ENCODE assay signal across 1 cellular context in the genomic region with DNA sequence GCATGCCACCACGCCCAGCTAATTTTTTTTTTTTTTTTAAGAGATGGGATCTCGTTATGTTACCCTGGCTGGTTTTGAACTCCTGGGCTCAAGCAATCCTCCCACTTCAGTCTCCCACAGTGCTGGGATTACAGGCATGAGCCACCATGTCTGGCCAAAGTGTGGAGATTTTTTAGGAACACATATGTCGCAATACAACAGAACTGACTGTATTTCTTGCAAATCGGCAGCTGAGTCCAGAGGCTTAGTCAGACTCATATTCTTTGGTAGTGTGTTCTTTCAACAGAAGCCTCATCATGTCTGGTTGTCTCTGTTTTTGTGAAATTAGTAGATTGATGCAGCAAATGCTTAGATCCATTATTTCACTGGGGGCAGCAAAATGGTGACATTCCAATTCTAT.
TF ChIP-seq lines count a peak whose summit lies in the region.

No MANE protein-coding gene starts in this region.

TF ChIP-seq in IMR-90, 13 proteins besides CTCF, POLR2A, EP300 and RAD21:
- TF ChIP-seq, protein P1, sequence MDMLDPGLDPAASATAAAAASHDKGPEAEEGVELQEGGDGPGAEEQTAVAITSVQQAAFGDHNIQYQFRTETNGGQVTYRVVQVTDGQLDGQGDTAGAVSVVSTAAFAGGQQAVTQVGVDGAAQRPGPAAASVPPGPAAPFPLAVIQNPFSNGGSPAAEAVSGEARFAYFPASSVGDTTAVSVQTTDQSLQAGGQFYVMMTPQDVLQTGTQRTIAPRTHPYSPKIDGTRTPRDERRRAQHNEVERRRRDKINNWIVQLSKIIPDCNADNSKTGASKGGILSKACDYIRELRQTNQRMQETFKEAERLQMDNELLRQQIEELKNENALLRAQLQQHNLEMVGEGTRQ (IDR thresholded peaks at IDR 0.05; ENCODE audit: low read depth, low read length), result no peak
- peak; percentile 96 for TF ChIP-seq CEBPB (IDR thresholded peaks at IDR 0.05; ENCODE audit: low read depth, low read length)
